2 cellular contexts compared by ENCODE assay signal in the genomic region with DNA sequence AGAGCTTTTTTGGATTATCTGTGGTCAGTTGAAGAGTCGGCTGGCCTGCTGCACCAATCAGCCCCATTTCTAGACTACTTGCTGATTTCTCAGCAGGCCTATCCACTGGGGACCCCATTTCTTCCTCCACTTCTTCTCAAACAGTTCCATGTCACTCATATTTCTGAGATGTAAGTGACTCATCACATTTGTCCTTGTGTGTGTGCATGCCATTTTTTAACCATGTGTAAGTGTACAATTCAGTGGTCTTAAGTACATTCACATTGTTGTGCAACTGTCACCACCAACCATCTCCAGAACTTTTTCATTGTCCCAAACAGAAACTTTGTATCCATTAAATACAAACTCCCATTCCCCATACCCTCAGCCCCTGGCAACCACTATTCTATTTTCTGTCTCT.
A peak's percentile ranks its signal among the peaks of the same experiment; 100 is the strongest.
TF ChIP-seq lines count a peak whose summit lies in the region.

No MANE protein-coding gene starts in this region.

TF ChIP-seq in HepG2, 621 proteins besides CTCF, POLR2A, EP300 and RAD21:
- TF ChIP-seq NFE2L2 (IDR thresholded peaks at IDR 0.05; ENCODE audit: low read length) (peak; percentile 36; the same call in 1 of the 2 replicates), SP4 (CRISPR knock-in tag; IDR thresholded peaks at IDR 0.05) (no peak), ZNF850 (CRISPR knock-in tag; conservative IDR thresholded peaks at IDR 0.05) (no peak), ZSCAN9 (CRISPR knock-in tag; IDR thresholded peaks at IDR 0.05; ENCODE audit: borderline replicate concordance) (no peak)

TF ChIP-seq in K562, 482 proteins besides CTCF, POLR2A, EP300 and RAD21:
- TF ChIP-seq MAFG (tag; conservative IDR thresholded peaks at IDR 0.05) (peak; percentile 54; the same call in 1 of the 2 replicates), NFE2 (IDR thresholded peaks at IDR 0.05; ENCODE audit: low read depth) (0 out of 2 replicates have a peak, but pooled peaks have one; percentile 27), ESRRB (CRISPR knock-in tag; IDR thresholded peaks at IDR 0.05; ENCODE audit: borderline replicate concordance) (no peak), ZNF316 (IDR thresholded peaks at IDR 0.05) (peak; percentile 25; the same call in 1 of the 2 replicates), COPS2 (conservative IDR thresholded peaks at IDR 0.05) (no peak)
- TF ChIP-seq, protein P1, sequence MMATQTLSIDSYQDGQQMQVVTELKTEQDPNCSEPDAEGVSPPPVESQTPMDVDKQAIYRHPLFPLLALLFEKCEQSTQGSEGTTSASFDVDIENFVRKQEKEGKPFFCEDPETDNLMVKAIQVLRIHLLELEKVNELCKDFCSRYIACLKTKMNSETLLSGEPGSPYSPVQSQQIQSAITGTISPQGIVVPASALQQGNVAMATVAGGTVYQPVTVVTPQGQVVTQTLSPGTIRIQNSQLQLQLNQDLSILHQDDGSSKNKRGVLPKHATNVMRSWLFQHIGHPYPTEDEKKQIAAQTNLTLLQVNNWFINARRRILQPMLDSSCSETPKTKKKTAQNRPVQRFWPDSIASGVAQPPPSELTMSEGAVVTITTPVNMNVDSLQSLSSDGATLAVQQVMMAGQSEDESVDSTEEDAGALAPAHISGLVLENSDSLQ (IDR thresholded peaks at IDR 0.05), result peak; percentile 44
